In genomic region chr1:109490029-109490933, GRCh38 we compare ENCODE assay signal across 2 cellular contexts.
TF ChIP-seq lines count a peak whose summit lies in the region.

No MANE protein-coding gene starts in this region.

TF ChIP-seq in HEK293, 187 proteins besides CTCF, POLR2A, EP300 and RAD21:
- TF ChIP-seq ZNF16 (tag by site-specific recombination; IDR thresholded peaks at IDR 0.05; ENCODE audit: low read depth) (no peak), REPIN1 (tag by site-specific recombination; IDR thresholded peaks at IDR 0.05; ENCODE audit: low read depth) (no peak), ZNF654 (tag by site-specific recombination; IDR thresholded peaks at IDR 0.05; ENCODE audit: low read depth) (peak; percentile 29), GLIS2 (tag by site-specific recombination; IDR thresholded peaks at IDR 0.05) (peak; percentile 55; the same call in 1 of the 2 replicates), ZNF660 (tag by site-specific recombination; IDR thresholded peaks at IDR 0.05) (0 out of 2 replicates have a peak, but pooled peaks have one; percentile 39)
- TF ChIP-seq, protein P1, sequence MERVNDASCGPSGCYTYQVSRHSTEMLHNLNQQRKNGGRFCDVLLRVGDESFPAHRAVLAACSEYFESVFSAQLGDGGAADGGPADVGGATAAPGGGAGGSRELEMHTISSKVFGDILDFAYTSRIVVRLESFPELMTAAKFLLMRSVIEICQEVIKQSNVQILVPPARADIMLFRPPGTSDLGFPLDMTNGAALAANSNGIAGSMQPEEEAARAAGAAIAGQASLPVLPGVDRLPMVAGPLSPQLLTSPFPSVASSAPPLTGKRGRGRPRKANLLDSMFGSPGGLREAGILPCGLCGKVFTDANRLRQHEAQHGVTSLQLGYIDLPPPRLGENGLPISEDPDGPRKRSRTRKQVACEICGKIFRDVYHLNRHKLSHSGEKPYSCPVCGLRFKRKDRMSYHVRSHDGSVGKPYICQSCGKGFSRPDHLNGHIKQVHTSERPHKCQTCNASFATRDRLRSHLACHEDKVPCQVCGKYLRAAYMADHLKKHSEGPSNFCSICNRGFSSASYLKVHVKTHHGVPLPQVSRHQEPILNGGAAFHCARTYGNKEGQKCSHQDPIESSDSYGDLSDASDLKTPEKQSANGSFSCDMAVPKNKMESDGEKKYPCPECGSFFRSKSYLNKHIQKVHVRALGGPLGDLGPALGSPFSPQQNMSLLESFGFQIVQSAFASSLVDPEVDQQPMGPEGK (tag by site-specific recombination; IDR thresholded peaks at IDR 0.05), result peak; percentile 44; the same call in 1 of the 2 replicates

TF ChIP-seq in endothelial cell of umbilical vein, 7 proteins besides CTCF, POLR2A, EP300 and RAD21:
- TF ChIP-seq MYC (IDR thresholded peaks at IDR 0.05; ENCODE audit: low read depth, low read length) (no peak), EZH2 (IDR thresholded peaks at IDR 0.05; ENCODE audit: borderline replicate concordance, low read depth, low read length, severe bottlenecking) (no peak), POLR2AphosphoS5 (IDR thresholded peaks at IDR 0.05; ENCODE audit: insufficient read depth, low read depth, low read length) (no peak), GATA2 (IDR thresholded peaks at IDR 0.05; ENCODE audit: insufficient read depth, insufficient read length, low read depth, low read length) (no peak), MAX (IDR thresholded peaks at IDR 0.05; ENCODE audit: insufficient read depth, insufficient read length) (no peak), JUN (IDR thresholded peaks at IDR 0.05; ENCODE audit: borderline replicate concordance, insufficient read depth, insufficient read length, low read depth) (no peak), FOS (IDR thresholded peaks at IDR 0.05; ENCODE audit: borderline replicate concordance, insufficient read depth, low read length) (no peak)
